Comparison of ENCODE assay signal across 8 cellular contexts in genomic region chr10:74078037-74078436, GRCh38.
DNase-seq lines count a peak whose midpoint lies in the region; ATAC-seq and TF ChIP-seq lines count a peak whose summit lies in the region.

No MANE protein-coding gene starts in this region.

- H3K9me3 ChIP-seq in CD4-positive, alpha-beta memory T cell (ENCODE audit: control insufficient read depth in 1 of 2, low read length in 2 of 2): no peaks in the 10 kb centered on the region

- no peak overlapping the region for H3K27ac ChIP-seq in CD4-positive, alpha-beta memory T cell (ENCODE audit: low read depth, low read length)
- no peak overlapping the region for H3K27ac ChIP-seq in RWPE1

- H3K27me3 ChIP-seq in CD4-positive, alpha-beta memory T cell (ENCODE audit: insufficient read depth, low read length): no peaks in the 10 kb centered on the region

- TF ChIP-seq CTCF in natural killer cell (IDR thresholded peaks at IDR 0.05): no peak
- no peak for TF ChIP-seq CTCF in RWPE1 (conservative IDR thresholded peaks at IDR 0.05; ENCODE audit: low read depth)

- ATAC-seq in HG03097 (IDR thresholded peaks at IDR 0.05; ENCODE audit: low FRiP score, unreplicated experiment) (peak; percentile 51), natural killer cell (peak; percentile 81 to 90 (median 83))

- H3K36me3 Mint-ChIP-seq in CD4-positive, alpha-beta memory T cell: peaks cover 42 to 44% of the 10 kb centered on the region in 2 donors
- peaks cover 38% of the 10 kb centered on the region for H3K36me3 Mint-ChIP-seq in activated CD4-positive, alpha-beta T cell treated with anti-CD3 and anti-CD28 coated beads, Interleukin-2, amount 10 ng/mL, durations not matched to agents 24 days and 14 days (ENCODE audit: low read depth)
- H3K36me3 Mint-ChIP-seq in natural killer cell: peaks cover 12% of the 10 kb centered on the region

- POLR2A ChIA-PET in CD4-positive, alpha-beta memory T cell (lab: Charles Lee; ENCODE audit: partially characterized antibody): no interaction called here
- POLR2A ChIA-PET in RWPE1 (lab: Yijun Ruan, JAX; ENCODE audit: low non-redundant PET): no interaction called here

- intact Hi-C loops in CD4-positive, alpha-beta memory T cell (cut with micrococcal nuclease): no loop called here
- intact Hi-C loops in activated CD4-positive, alpha-beta T cell treated with anti-CD3 and anti-CD28 coated beads, Interleukin-2, amount 10 ng/mL, durations not matched to agents 24 days and 14 days (cut with micrococcal nuclease): loop anchor here (1.0 to 5.0 kb wide), 3 partner anchors 22 to 121 kb away; partner anchors contain the start of gene VCL
- intact Hi-C loops in natural killer cell (cut with micrococcal nuclease): loop anchor here (1.0 to 5.0 kb wide), 3 partner anchors 121 to 303 kb away; no protein-coding TSS in a partner anchor

- peak overlapping the region in 4 of 7 donors; percentile 31 to 80 (median 36) for H3K27ac Mint-ChIP-seq in CD4-positive, alpha-beta memory T cell
- peak overlapping the region; percentile 36 for H3K27ac Mint-ChIP-seq in activated CD4-positive, alpha-beta T cell treated with anti-CD3 and anti-CD28 coated beads, Interleukin-2, amount 10 ng/mL, durations not matched to agents 24 days and 14 days
- H3K27ac Mint-ChIP-seq in natural killer cell: peak overlapping the region; percentile 78 to 82

- H3K4me3 Mint-ChIP-seq in CD4-positive, alpha-beta memory T cell: peak overlapping the region in 1 of 8 donors; percentile 21
- H3K4me3 Mint-ChIP-seq in activated CD4-positive, alpha-beta T cell treated with anti-CD3 and anti-CD28 coated beads, Interleukin-2, amount 10 ng/mL, durations not matched to agents 24 days and 14 days: peak overlapping the region; percentile 0
- H3K4me3 Mint-ChIP-seq in natural killer cell: peak overlapping the region; percentile 83

- H3K4me1 Mint-ChIP-seq in CD4-positive, alpha-beta memory T cell: peaks cover 21 to 57% (median 36%) of the 10 kb centered on the region in 4 donors
- H3K4me1 Mint-ChIP-seq in activated CD4-positive, alpha-beta T cell treated with anti-CD3 and anti-CD28 coated beads, Interleukin-2, amount 10 ng/mL, durations not matched to agents 24 days and 14 days: peaks cover 31% of the 10 kb centered on the region
- H3K4me1 Mint-ChIP-seq in natural killer cell: peaks cover 55 to 59% of the 10 kb centered on the region in 2 donors

- H3K27me3 Mint-ChIP-seq in CD4-positive, alpha-beta memory T cell: no peaks in the 10 kb centered on the region
- no peaks in the 10 kb centered on the region for H3K27me3 Mint-ChIP-seq in activated CD4-positive, alpha-beta T cell treated with anti-CD3 and anti-CD28 coated beads, Interleukin-2, amount 10 ng/mL, durations not matched to agents 24 days and 14 days
- H3K27me3 Mint-ChIP-seq in natural killer cell (ENCODE audit: low read depth in 2 of 2): no peaks in the 10 kb centered on the region

- CTCF ChIA-PET in CD4-positive, alpha-beta memory T cell (lab: Charles Lee; ENCODE audit: partially characterized antibody): interaction anchor here (1.4 to 7.0 kb wide), 4 partner anchors 42 to 198 kb away, joined by 3 to 150 read pairs (median 40); no protein-coding TSS in a partner anchor
- CTCF ChIA-PET in RWPE1 (lab: Yijun Ruan, JAX): interaction anchor here (0.6 kb wide), 1 partner anchor 25 kb away, joined by 4 read pairs; no protein-coding TSS in a partner anchor

- no peak overlapping the region for H3K4me3 ChIP-seq in CD4-positive, alpha-beta memory T cell (ENCODE audit: low read length in 2 of 2)

- DNase-seq in CD4-positive, alpha-beta memory T cell: peak in 2 of 5 donors; percentile 3 to 51
- peak; percentile 58 for DNase-seq in activated CD4-positive, alpha-beta T cell treated with anti-CD3 and anti-CD28 coated beads, Interleukin-2, amount 10 ng/mL, durations not matched to agents 24 days and 14 days
- DNase-seq in natural killer cell: peak; percentile 51
- no peak for DNase-seq in hepatic stellate cell (ENCODE audit: low spot score)
- no peak for DNase-seq in NCI-H1105 treated with DMSO at 0.1 percent for 48 hours (lab: John Stamatoyannopoulos, UW)
- DNase-seq in RWPE1 (ENCODE audit: low spot score): no peak
- DNase-seq in HUDEP-2 (lab: John Stamatoyannopoulos, UW; ENCODE audit: unreplicated experiment in 76 of 76): no peak

- H3K36me3 ChIP-seq in CD4-positive, alpha-beta memory T cell (ENCODE audit: insufficient read depth, low read length): peaks cover 27% of the 10 kb centered on the region

- no peaks in the 10 kb centered on the region for H3K9me3 Mint-ChIP-seq in CD4-positive, alpha-beta memory T cell
- no peaks in the 10 kb centered on the region for H3K9me3 Mint-ChIP-seq in activated CD4-positive, alpha-beta T cell treated with anti-CD3 and anti-CD28 coated beads, Interleukin-2, amount 10 ng/mL, durations not matched to agents 24 days and 14 days
- no peaks in the 10 kb centered on the region for H3K9me3 Mint-ChIP-seq in natural killer cell

- peaks cover 17% of the 10 kb centered on the region for H3K4me1 ChIP-seq in CD4-positive, alpha-beta memory T cell (ENCODE audit: insufficient read depth, low read length)

Comparison
In these comparisons a context has a peak if more than half of its experiments do, and no peak if none do; other contexts are left out.
1. DNase-seq: peak in activated CD4-positive, alpha-beta T cell treated with anti-CD3 and anti-CD28 coated beads, Interleukin-2, amount 10 ng/mL, durations not matched to agents 24 days and 14 days (single experiment) and natural killer cell (single experiment); none in hepatic stellate cell (single experiment), NCI-H1105 treated with DMSO at 0.1 percent for 48 hours (single experiment), RWPE1 (single experiment) and HUDEP-2 (0 of 76).
2. Peak in every context shown above with its lines, with median percentiles within 50 percentile points of each other: H3K27ac Mint-ChIP-seq.